ENCODE assay signal across 2 cellular contexts in the genomic region with DNA sequence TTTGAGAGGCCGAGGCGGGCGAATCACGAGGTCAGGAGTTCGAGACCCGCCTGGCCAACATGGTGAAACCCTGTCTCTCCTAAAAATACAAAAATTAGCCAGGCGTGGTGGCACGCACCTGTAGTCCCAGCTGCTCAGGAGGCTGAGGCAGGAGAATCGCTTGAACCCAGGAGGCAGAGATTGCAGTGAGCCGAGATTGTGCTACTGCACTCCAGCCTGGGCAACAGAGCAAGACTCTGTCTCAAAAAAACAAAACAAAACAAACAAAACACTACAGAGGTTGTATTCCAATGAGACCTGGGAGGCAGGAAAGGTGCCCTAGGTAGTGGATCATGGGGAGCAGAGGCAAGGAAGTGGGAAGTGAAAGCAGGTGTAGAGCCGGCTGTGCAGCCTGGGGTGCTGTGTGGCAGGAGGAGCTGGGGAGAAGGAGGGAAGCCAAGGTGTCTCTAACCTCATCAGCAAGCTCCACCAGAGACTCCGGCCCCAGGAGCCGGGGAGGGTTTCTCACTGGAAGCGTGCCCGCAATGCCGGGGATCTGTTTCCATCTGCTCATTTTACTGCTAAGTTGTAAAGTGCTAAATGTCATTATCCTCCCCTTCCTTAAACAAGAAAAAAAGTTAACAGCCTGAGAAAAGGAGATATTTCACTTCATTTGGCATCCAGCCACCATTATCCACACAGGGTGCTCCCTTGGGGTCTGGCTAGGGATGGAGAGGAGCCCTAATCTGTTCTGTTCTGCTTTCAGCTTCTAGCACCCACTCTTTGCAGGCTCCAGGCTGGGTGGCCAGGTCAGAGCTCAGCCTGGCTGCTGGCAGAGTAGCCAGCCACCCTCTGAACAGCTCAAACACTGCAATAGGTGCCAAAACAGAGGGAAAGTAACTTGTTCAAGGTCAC. TPM values are rescaled to one million over a fixed set of nuclear protein-coding genes. Genes with fewer than 3 reads are reported as not detected.
"Had no signal": no experiment of that assay in that cellular context is flagged by ENCODE, and none has a peak within 500 bp of the region (broad histone marks: within the 10 kb centered on the region; RNA-seq: fewer than 3 reads in every experiment).

No MANE protein-coding gene starts in this region.

RNA-seq across cellular contexts. Expression of gene TTC22, which starts 25.0 kb away (rescaled TPM):
- total RNA-seq: dermis microvascular lymphatic vessel endothelial cell, neural crest cell had no signal
